ENCODE assay signal across 16 cellular contexts in the genomic region with DNA sequence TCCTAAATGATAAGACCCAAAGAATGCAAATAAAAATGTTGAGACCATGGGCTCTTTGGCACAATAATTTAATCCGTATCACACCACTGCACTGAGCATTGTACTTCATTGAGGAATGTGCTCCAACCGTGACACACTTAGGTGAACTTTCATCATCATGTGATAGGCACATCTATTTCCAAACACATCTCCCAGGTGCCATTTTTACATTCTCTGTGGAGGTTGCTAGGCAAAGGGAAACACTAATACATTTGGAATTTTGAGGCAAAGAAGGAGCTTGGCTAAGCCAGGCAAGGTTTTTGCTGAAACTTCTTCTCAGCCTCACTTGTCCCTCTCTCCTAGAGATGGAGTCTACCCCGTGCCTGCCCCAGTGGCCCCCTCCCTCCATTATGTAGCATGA.
DNase-seq lines count a peak whose midpoint lies in the region; ATAC-seq and TF ChIP-seq lines count a peak whose summit lies in the region.
"Had no signal": no experiment of that assay in that cellular context is flagged by ENCODE, and none has a peak within 500 bp of the region (broad histone marks: within the 10 kb centered on the region; RNA-seq: fewer than 3 reads in every experiment).

No MANE protein-coding gene starts in this region.

- no peak for TF ChIP-seq CTCF in AG10803 (conservative IDR thresholded peaks at IDR 0.05; ENCODE audit: low read length)
- no peak for TF ChIP-seq CTCF in brain microvascular endothelial cell (IDR thresholded peaks at IDR 0.05; ENCODE audit: low read depth, low read length, missing control alignments)

- H3K4me3 ChIP-seq in AG10803 (ENCODE audit: low read length) (no peak overlapping the region), brain microvascular endothelial cell (ENCODE audit: low read depth, low read length) (no peak overlapping the region)

- no peak overlapping the region for H3K27ac ChIP-seq in brain microvascular endothelial cell

- no peaks in the 10 kb centered on the region for H3K36me3 ChIP-seq in brain microvascular endothelial cell (replicated peaks)

- no peak for ATAC-seq in HG03159 (IDR thresholded peaks at IDR 0.05; ENCODE audit: unreplicated experiment)

- no peaks in the 10 kb centered on the region for H3K27me3 ChIP-seq in brain microvascular endothelial cell (replicated peaks)

- DNase-seq in AG10803 (ENCODE audit: low read depth) (peak; percentile 90), M059J (ENCODE audit: low read depth) (peak; percentile 88), brain microvascular endothelial cell (peak; percentile 16), kidney glomerular epithelial cell (lab: John Stamatoyannopoulos, UW) (peak; percentile 72), NCI-H2171 treated with DMSO at 0.1 percent for 48 hours (lab: John Stamatoyannopoulos, UW) (no peak), iPS-NIHi11 (ENCODE audit: low spot score) (no peak), SKM-1 treated with dmso at 0.1 percent for 144 hours (lab: John Stamatoyannopoulos, UW; ENCODE audit: unreplicated experiment) (no peak)
- DNase-seq: activated CD4-positive, alpha-beta memory T cell treated with anti-CD3 and anti-CD28 coated beads, Interleukin-2, amount 10 ng/mL, durations not matched to agents 7 days and 5 days; anterior cingulate cortex; immature natural killer cell; midbrain; NCI-H1092 treated with DMSO at 0.1 percent for 48 hours; NCI-H2227 treated with DMSO at 0.1 percent for 48 hours; nucleus accumbens; stimulated activated CD4-positive, alpha-beta T cell treated with anti-CD3 and anti-CD28 coated beads, Interleukin-4, amount 100 ng/mL, for 24 hours had no signal

- in situ Hi-C loops in brain microvascular endothelial cell (cut with HindIII; ENCODE audit: low pct_ligation_motif_present, low sequenced_read_pairs), result loop anchor here (25.0 kb wide), 1 partner anchor 628 kb away; a partner anchor contains a TSS

Comparison
In these comparisons a context has a peak if more than half of its experiments do, and no peak if none do; other contexts are left out.
1. DNase-seq: peak in AG10803 (single experiment), M059J (single experiment), brain microvascular endothelial cell (single experiment) and kidney glomerular epithelial cell (single experiment); none in NCI-H2171 treated with DMSO at 0.1 percent for 48 hours (single experiment), iPS-NIHi11 (single experiment) and SKM-1 treated with dmso at 0.1 percent for 144 hours (single experiment).